ENCODE assay signal across 8 cellular contexts in genomic region chr12:106223485-106224391, GRCh38. TPM values are rescaled to one million over a fixed set of nuclear protein-coding genes. Genes with fewer than 3 reads are reported as not detected.
DNase-seq lines count a peak whose midpoint lies in the region; ATAC-seq and TF ChIP-seq lines count a peak whose summit lies in the region.

No MANE protein-coding gene starts in this region.

- no peaks in the 10 kb centered on the region for H3K9me3 ChIP-seq in Loucy (ENCODE audit: insufficient read depth, low read depth, low read length)

- peak overlapping the region; percentile 90 for H2AFZ ChIP-seq in Loucy (ENCODE audit: low read length)

- H3K4me2 ChIP-seq in Loucy (ENCODE audit: low read depth, low read length, poor library complexity, severe bottlenecking) = peak overlapping the region; percentile 42

- in situ Hi-C loops in SK-MEL-5 (cut with HindIII; ENCODE audit: low pct_unique_long_range_greater_than_20kb, low sequenced_read_pairs) = no loop called here

- no peaks in the 10 kb centered on the region for H3K36me3 ChIP-seq in Loucy (ENCODE audit: insufficient read depth, low read length)

- no peaks in the 10 kb centered on the region for H3K9me2 ChIP-seq in Loucy (replicated peaks; ENCODE audit: low read depth, low read length)

- H3K79me2 ChIP-seq in Loucy (ENCODE audit: insufficient read depth, low read length) = no peaks in the 10 kb centered on the region

- DNase-seq in C1 segment of cervical spinal cord (lab: John Stamatoyannopoulos, UW) (peak in 12 of 14 donors; percentile 8 to 65 (median 44)), SK-MEL-5 (ENCODE audit: low read depth, low spot score) (peak; percentile 74), glomerular visceral epithelial cell (ENCODE audit: extremely low spot score) (peak; percentile 70), pons (ENCODE audit: low spot score) (peak; percentile 64)
- peak; percentile 33 to 48 (median 38) for DNase-seq in activated naive CD4-positive, alpha-beta T cell (lab: John Stamatoyannopoulos, UW)

- H3K27me3 ChIP-seq in Loucy (ENCODE audit: insufficient read depth, low read length, poor library complexity, severe bottlenecking) = no peaks in the 10 kb centered on the region

- ATAC-seq in GM19395 (IDR thresholded peaks at IDR 0.05; ENCODE audit: unreplicated experiment) = peak; percentile 76
- ATAC-seq in GM18861 (IDR thresholded peaks at IDR 0.05; ENCODE audit: unreplicated experiment) = no peak

- peak; percentile 91 for TF ChIP-seq CTCF in Loucy (conservative IDR thresholded peaks at IDR 0.05; ENCODE audit: low read length)

- no peak overlapping the region for H3K9ac ChIP-seq in Loucy (ENCODE audit: low read depth, low read length, poor library complexity, severe bottlenecking)

- H3K4me1 ChIP-seq in Loucy (ENCODE audit: insufficient read depth, low read length, poor library complexity, severe bottlenecking) = peaks cover 8% of the 10 kb centered on the region

- no peaks in the 10 kb centered on the region for H3F3A ChIP-seq in Loucy (ENCODE audit: low read depth)

- no peaks in the 10 kb centered on the region for H4K20me1 ChIP-seq in Loucy (ENCODE audit: insufficient read depth, low read length, poor library complexity, severe bottlenecking)

- no peak overlapping the region for H3K4me3 ChIP-seq in Loucy (ENCODE audit: low read length, poor library complexity, severe bottlenecking)

RNA-seq across cellular contexts. Expression of gene CKAP4, which starts 24.1 kb away (rescaled TPM):
- 54.9 and 55.8 TPM in 2 replicates for total RNA-seq in SK-MEL-5 (2014; rRNA removed; shearing (Covaris generic))
- 164 and 205 TPM in 2 replicates for polyA plus RNA-seq in SK-MEL-5 (2015; cell fraction: cytosol; rRNA removed)
- polyA plus RNA-seq in SK-MEL-5 (2015; cell fraction: nucleus; rRNA removed) = 18.1 and 23.8 TPM in 2 replicates
